In genomic region chr7:140348161-140348849, GRCh38 we compare ENCODE assay signal across 10 cellular contexts. TPM values are rescaled to one million over a fixed set of nuclear protein-coding genes. Genes with fewer than 3 reads are reported as not detected.
DNase-seq lines count a peak whose midpoint lies in the region; TF ChIP-seq lines count a peak whose summit lies in the region.
"Had no signal": no experiment of that assay in that cellular context is flagged by ENCODE, and none has a peak within 500 bp of the region (broad histone marks: within the 10 kb centered on the region; RNA-seq: fewer than 3 reads in every experiment).

No MANE protein-coding gene starts in this region.

- DNase-seq in GM03348 (ENCODE audit: low spot score) = peak; percentile 43
- peak; percentile 88 for DNase-seq in foreskin melanocyte
- DNase-seq in PC-9 = no peak
- DNase-seq in activated CD8-positive, alpha-beta memory T cell treated with anti-CD3 and anti-CD28 coated beads for 24 hours = no peak
- DNase-seq in SW 1271 (lab: John Stamatoyannopoulos, UW) = no peak
- DNase-seq: brain microvascular endothelial cell; MV-4-11; stimulated activated naive CD8-positive, alpha-beta T cell treated with anti-CD3 and anti-CD28 coated beads, Interleukin-15, Interleukin-2, amounts not matched to agents 100 U/mL and 50 U/mL, for 24 hours had no signal

- no peaks in the 10 kb centered on the region for H4K20me1 ChIP-seq in PC-9 (ENCODE audit: insufficient read depth)

- no peaks in the 10 kb centered on the region for H3F3A ChIP-seq in PC-9 (ENCODE audit: insufficient read depth, low read depth)

- no peaks in the 10 kb centered on the region for H3K4me1 ChIP-seq in PC-9 (replicated peaks; ENCODE audit: insufficient read depth)

- H3K27ac ChIP-seq in angular gyrus (ENCODE audit: low read depth, low read length) = peak overlapping the region; percentile 11
- peak overlapping the region in 15 of 21 experiments; percentile 20 to 83 (median 57) for H3K27ac ChIP-seq in skin epidermis
- no peak overlapping the region for H3K27ac ChIP-seq in PC-9

- peaks cover 18% of the 10 kb centered on the region; the same call in 1 of the 2 replicates for H3K36me3 ChIP-seq in PC-9 (ENCODE audit: low read depth)

- no peak for TF ChIP-seq CTCF in PC-9 (conservative IDR thresholded peaks at IDR 0.05)

- no peaks in the 10 kb centered on the region for H3K27me3 ChIP-seq in PC-9 (ENCODE audit: insufficient read depth, low read depth)
- H3K27me3 ChIP-seq: brain microvascular endothelial cell had no signal

- no TSS peak for BruUV-seq in PC-9 (replicated peaks; lab: Mats Ljungman, UMichigan)

- no peak overlapping the region for H3K4me2 ChIP-seq in PC-9

- no peaks in the 10 kb centered on the region for H3K9me3 ChIP-seq in PC-9 (ENCODE audit: insufficient read depth, low read depth)

- no peaks in the 10 kb centered on the region for H3K9me2 ChIP-seq in PC-9 (ENCODE audit: insufficient read depth)

- H3K4me3 ChIP-seq in skin epidermis = no peak overlapping the region
- no peak overlapping the region for H3K4me3 ChIP-seq in PC-9

- CTCF ChIA-PET in PC-9 (lab: Charles Lee) = no interaction called here

- H2AFZ ChIP-seq in PC-9 = no peak overlapping the region

- POLR2A ChIA-PET in PC-9 (lab: Charles Lee; ENCODE audit: unreplicated experiment) = no interaction called here

- H3K79me2 ChIP-seq in PC-9 (ENCODE audit: low read depth) = no peaks in the 10 kb centered on the region

- intact Hi-C loops in PC-9 (cut with micrococcal nuclease; ENCODE audit: unreplicated experiment) = no loop called here

RNA-seq across cellular contexts. Expression of gene SLC37A3, which starts 50.0 kb away (rescaled TPM):
- total RNA-seq in PC-9 (2021) = 42.4 and 54.8 TPM in 2 replicates

RNA-seq across cellular contexts. Expression of gene RAB19, which starts 55.6 kb away (rescaled TPM):
- total RNA-seq in PC-9 (2021) = 7.8 and 9.1 TPM in 2 replicates

Comparison
In these comparisons a context has a peak if more than half of its experiments do, and no peak if none do; other contexts are left out.
1. DNase-seq: peak in GM03348 (single experiment) and foreskin melanocyte (single experiment); none in PC-9 (0 of 2), activated CD8-positive, alpha-beta memory T cell treated with anti-CD3 and anti-CD28 coated beads for 24 hours (single experiment) and SW 1271 (0 of 2).